25 cellular contexts compared by ENCODE assay signal in the genomic region with DNA sequence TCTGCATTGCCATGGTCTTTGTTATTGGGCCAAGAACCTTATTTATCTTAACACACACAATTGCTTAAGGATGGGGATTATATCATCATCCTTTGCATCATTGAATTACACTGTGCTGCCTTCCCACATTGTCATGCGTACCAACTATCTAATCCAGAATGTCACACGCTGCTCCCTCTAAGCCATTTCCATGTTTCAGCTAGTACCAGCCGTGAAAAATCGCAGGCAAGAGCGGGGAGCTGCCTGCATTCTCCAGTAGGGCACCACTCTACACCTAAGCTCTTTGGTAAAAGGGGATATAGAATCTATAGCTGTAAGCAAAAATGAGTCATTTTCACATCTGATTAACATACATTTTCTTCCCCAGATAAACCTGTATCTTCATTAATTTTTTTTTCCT.
"Had no signal": no experiment of that assay in that cellular context is flagged by ENCODE, and none has a peak within 500 bp of the region (broad histone marks: within the 10 kb centered on the region; RNA-seq: fewer than 3 reads in every experiment).

No MANE protein-coding gene starts in this region.

- H3K9me3 ChIP-seq: colonic mucosa had no signal

- H3K4me3 Mint-ChIP-seq: activated CD8-positive, alpha-beta T cell treated with anti-CD3 and anti-CD28 coated beads for 36 hours; activated naive CD8-positive, alpha-beta T cell; activated T-cell treated with anti-CD3 and anti-CD28 coated beads, Interleukin-2, amount 50 U/mL, for 4 hours; activated T-helper 17 cell treated with anti-CD3 and anti-CD28 coated beads, Interleukin-2, amount 50 U/mL, for 72 hours; endodermal cell had no signal

- H3K4me1 ChIP-seq: colonic mucosa had no signal

- DNase-seq: activated CD4-positive, alpha-beta T cell treated with anti-CD3 and anti-CD28 coated beads for 1 hour; activated CD4-positive, alpha-beta T cell treated with anti-CD3 and anti-CD28 coated beads for 48 hours; activated CD4-positive, alpha-beta T cell treated with anti-CD3 and anti-CD28 coated beads, Interleukin-2, amount 50 U/mL, for 1 hour; activated CD4-positive, alpha-beta T cell treated with anti-CD3 and anti-CD28 coated beads, Interleukin-2, amount 50 U/mL, for 48 hours; activated CD8-positive, alpha-beta memory T cell treated with anti-CD3 and anti-CD28 coated beads for 24 hours; activated CD8-positive, alpha-beta T cell treated with anti-CD3 and anti-CD28 coated beads for 36 hours; activated effector memory CD4-positive, alpha-beta T cell treated with Interleukin-2 at 50 U/mL for 16 hours; activated gamma-delta T cell treated with Interleukin-2 at 50 U/mL for 16 hours; activated naive CD4-positive, alpha-beta T cell treated with anti-CD3 and anti-CD28 coated beads, Interleukin-2, amount 50 U/mL, for 16 hours; activated naive CD4-positive, alpha-beta T cell treated with Interleukin-2 at 50 U/mL for 16 hours; activated T-cell treated with anti-CD3 and anti-CD28 coated beads, Interleukin-2, amount 50 U/mL, for 4 hours; amniotic stem cell; anterior cingulate cortex; brain microvascular endothelial cell; caudate nucleus; cerebellar nuclear complex; colonic mucosa; effector memory CD4-positive, alpha-beta T cell; endodermal cell; head of caudate nucleus; hippocampal formation; T-helper 2 cell had no signal

- ATAC-seq: activated CD8-positive, alpha-beta T cell treated with anti-CD3 and anti-CD28 coated beads for 36 hours; activated T-cell treated with anti-CD3 and anti-CD28 coated beads, Interleukin-2, amount 50 U/mL, for 4 hours; activated T-helper 17 cell treated with anti-CD3 and anti-CD28 coated beads, Interleukin-2, amount 50 U/mL, for 72 hours; esophagus mucosa had no signal

- H3K4me1 Mint-ChIP-seq: activated T-helper 17 cell treated with anti-CD3 and anti-CD28 coated beads, Interleukin-2, amount 50 U/mL, for 72 hours had no signal

- H3K4me3 ChIP-seq: colonic mucosa had no signal

- H3K27me3 Mint-ChIP-seq: activated CD8-positive, alpha-beta T cell treated with anti-CD3 and anti-CD28 coated beads for 36 hours; activated naive CD8-positive, alpha-beta T cell had no signal

- H3K27me3 ChIP-seq: brain microvascular endothelial cell, colonic mucosa had no signal

- H3K36me3 ChIP-seq: brain microvascular endothelial cell, colonic mucosa had no signal

- H3K27ac Mint-ChIP-seq: activated CD8-positive, alpha-beta T cell treated with anti-CD3 and anti-CD28 coated beads for 36 hours; activated naive CD8-positive, alpha-beta T cell; activated T-helper 17 cell treated with anti-CD3 and anti-CD28 coated beads, Interleukin-2, amount 50 U/mL, for 72 hours; endodermal cell had no signal

- H3K27ac ChIP-seq: brain microvascular endothelial cell, colonic mucosa had no signal
